9 cellular contexts compared by ENCODE assay signal in the genomic region with DNA sequence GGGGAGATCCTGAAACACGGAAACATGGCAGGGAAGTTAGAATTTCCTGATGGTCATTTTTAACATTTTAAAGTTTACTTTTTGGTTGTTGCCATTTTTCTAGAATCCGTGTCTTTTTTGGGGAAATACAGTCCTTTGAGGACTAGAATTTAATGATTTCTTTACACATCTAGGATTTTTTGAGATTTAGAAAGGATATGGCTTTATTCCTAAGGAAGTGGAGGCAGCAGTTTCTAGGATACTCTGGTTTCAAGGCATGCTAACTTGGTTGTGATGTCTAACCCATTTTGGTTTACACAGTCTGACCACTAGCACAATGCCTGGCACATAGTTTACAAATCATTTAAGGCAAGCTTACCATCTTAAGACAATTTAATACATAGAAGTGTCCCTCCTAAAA. TPM values are rescaled to one million over a fixed set of nuclear protein-coding genes. Genes with fewer than 3 reads are reported as not detected.
A peak's percentile ranks its signal among the peaks of the same experiment; 100 is the strongest.
DNase-seq lines count a peak whose midpoint lies in the region; ATAC-seq and TF ChIP-seq lines count a peak whose summit lies in the region.
"Had no signal": no experiment of that assay in that cellular context is flagged by ENCODE, and none has a peak within 500 bp of the region (broad histone marks: within the 10 kb centered on the region; RNA-seq: fewer than 3 reads in every experiment).

No MANE protein-coding gene starts in this region.

- TF ChIP-seq CTCF in NB4 (IDR thresholded peaks at IDR 0.05; ENCODE audit: low read depth, low read length), result no peak
- TF ChIP-seq CTCF in neural cell (IDR thresholded peaks at IDR 0.05; ENCODE audit: poor library complexity, severe bottlenecking), result no peak
- TF ChIP-seq CTCF in GM10266 (IDR thresholded peaks at IDR 0.05; ENCODE audit: control insufficient read depth, insufficient read depth, low read depth, missing control alignments), result no peak

- TF ChIP-seq EP300 in neural cell (conservative IDR thresholded peaks at IDR 0.05; ENCODE audit: poor library complexity, severe bottlenecking), result no peak

- H3K27ac ChIP-seq in CD4-positive, CD25-positive, alpha-beta regulatory T cell (ENCODE audit: insufficient read depth, low read length, poor library complexity, severe bottlenecking), result peak overlapping the region; percentile 97
- H3K27ac ChIP-seq in effector memory CD4-positive, alpha-beta T cell (ENCODE audit: insufficient read depth, low read length, poor library complexity, severe bottlenecking), result peak overlapping the region; percentile 97
- H3K27ac ChIP-seq in neural cell (ENCODE audit: low read length), result peak overlapping the region; percentile 4

- TF ChIP-seq POLR2A in NB4 (IDR thresholded peaks at IDR 0.05; ENCODE audit: extremely low read depth, insufficient read length), result no peak

- peak overlapping the region; percentile 98 for H3K9ac ChIP-seq in neural cell (ENCODE audit: low read length)

- H3K4me2 ChIP-seq in neural cell (ENCODE audit: low read length), result peak overlapping the region; percentile 86

- no peak for TF ChIP-seq RAD21 in neural cell (conservative IDR thresholded peaks at IDR 0.05)

- DNase-seq in CD4-positive, CD25-positive, alpha-beta regulatory T cell, result no peak
- DNase-seq in NB4 (ENCODE audit: low read depth) (no peak), anterior cingulate cortex (lab: John Stamatoyannopoulos, UW) (no peak), GM10266 (ENCODE audit: extremely low spot score) (no peak)
- DNase-seq in effector memory CD4-positive, alpha-beta T cell, result no peak
- DNase-seq: NCI-H1417 treated with DMSO at 0.1 percent for 48 hours had no signal

- no peak overlapping the region for H2AFZ ChIP-seq in neural cell (ENCODE audit: low read depth, low read length)

- H3K27ac Mint-ChIP-seq in CD4-positive, CD25-positive, alpha-beta regulatory T cell, result peak overlapping the region; percentile 95 to 97 (median 97)

- H3K36me3 Mint-ChIP-seq in CD4-positive, CD25-positive, alpha-beta regulatory T cell, result peaks cover 4% of the 10 kb centered on the region

- peaks cover 28 to 72% (median 54%) of the 10 kb centered on the region in 4 donors for H3K4me1 Mint-ChIP-seq in CD4-positive, CD25-positive, alpha-beta regulatory T cell

- H3K4me1 ChIP-seq in CD4-positive, CD25-positive, alpha-beta regulatory T cell (ENCODE audit: control insufficient read depth, insufficient read depth, low read length, poor library complexity, severe bottlenecking), result peaks cover 75% of the 10 kb centered on the region
- peaks cover 31% of the 10 kb centered on the region for H3K4me1 ChIP-seq in effector memory CD4-positive, alpha-beta T cell (ENCODE audit: control insufficient read depth, insufficient read depth, low read length, poor library complexity, severe bottlenecking)

- H3K9me3 Mint-ChIP-seq in CD4-positive, CD25-positive, alpha-beta regulatory T cell, result no peaks in the 10 kb centered on the region

- peaks cover 11% of the 10 kb centered on the region for H3F3A ChIP-seq in neural cell (ENCODE audit: insufficient read depth, low read length, poor library complexity, severe bottlenecking)

- no peak for ATAC-seq in CD4-positive, CD25-positive, alpha-beta regulatory T cell (ENCODE audit: low read depth in 2 of 2)
- ATAC-seq in HG03520 (IDR thresholded peaks at IDR 0.05; ENCODE audit: unreplicated experiment) (no peak), HG03571 (IDR thresholded peaks at IDR 0.05; ENCODE audit: unreplicated experiment) (no peak)

- H3K36me3 ChIP-seq in CD4-positive, CD25-positive, alpha-beta regulatory T cell (ENCODE audit: control insufficient read depth, insufficient read depth, low read length), result no peaks in the 10 kb centered on the region
- no peaks in the 10 kb centered on the region for H3K36me3 ChIP-seq in effector memory CD4-positive, alpha-beta T cell (ENCODE audit: control insufficient read depth, insufficient read depth, low read length)
- H3K36me3 ChIP-seq in neural cell (ENCODE audit: insufficient read depth, low read length), result no peaks in the 10 kb centered on the region

- H3K79me2 ChIP-seq in neural cell (replicated peaks; ENCODE audit: insufficient read depth, low read length), result peaks cover 60% of the 10 kb centered on the region

- H3K4me3 Mint-ChIP-seq in CD4-positive, CD25-positive, alpha-beta regulatory T cell, result peak overlapping the region; percentile 93 to 96 (median 96)

- H4K20me1 ChIP-seq in neural cell (ENCODE audit: insufficient read depth), result peaks cover 24% of the 10 kb centered on the region

- H3K9me3 ChIP-seq in CD4-positive, CD25-positive, alpha-beta regulatory T cell (ENCODE audit: control insufficient read depth in 2 of 2, low read length in 2 of 2), result no peaks in the 10 kb centered on the region
- no peaks in the 10 kb centered on the region for H3K9me3 ChIP-seq in effector memory CD4-positive, alpha-beta T cell (ENCODE audit: control insufficient read depth, low read length)
- no peaks in the 10 kb centered on the region for H3K9me3 ChIP-seq in neural cell (ENCODE audit: low read length)

- H3K4me3 ChIP-seq in CD4-positive, CD25-positive, alpha-beta regulatory T cell (ENCODE audit: low read depth, low read length), result peak overlapping the region; percentile 92
- peak overlapping the region; percentile 94 for H3K4me3 ChIP-seq in NB4 (ENCODE audit: low read depth, low read length)
- H3K4me3 ChIP-seq in effector memory CD4-positive, alpha-beta T cell (ENCODE audit: insufficient read depth, low read depth, low read length, poor library complexity, severe bottlenecking), result peak overlapping the region; percentile 95
- peak overlapping the region; percentile 95 for H3K4me3 ChIP-seq in neural cell (ENCODE audit: low read length)

- no peaks in the 10 kb centered on the region for H3K27me3 ChIP-seq in CD4-positive, CD25-positive, alpha-beta regulatory T cell (ENCODE audit: control insufficient read depth, insufficient read depth, low read length)
- no peaks in the 10 kb centered on the region for H3K27me3 ChIP-seq in effector memory CD4-positive, alpha-beta T cell (replicated peaks; ENCODE audit: control insufficient read depth, insufficient read depth, low read length, poor library complexity, severe bottlenecking)
- H3K27me3 ChIP-seq in neural cell (ENCODE audit: insufficient read depth, low read depth, low read length), result no peaks in the 10 kb centered on the region

- H3K27me3 Mint-ChIP-seq in CD4-positive, CD25-positive, alpha-beta regulatory T cell, result peaks cover 11% of the 10 kb centered on the region

- no peaks in the 10 kb centered on the region for H3K9me2 ChIP-seq in neural cell (ENCODE audit: insufficient read depth, low read length)

TF ChIP-seq in neural cell, 6 proteins besides CTCF, POLR2A, EP300 and RAD21:
- TF ChIP-seq, protein P1, sequence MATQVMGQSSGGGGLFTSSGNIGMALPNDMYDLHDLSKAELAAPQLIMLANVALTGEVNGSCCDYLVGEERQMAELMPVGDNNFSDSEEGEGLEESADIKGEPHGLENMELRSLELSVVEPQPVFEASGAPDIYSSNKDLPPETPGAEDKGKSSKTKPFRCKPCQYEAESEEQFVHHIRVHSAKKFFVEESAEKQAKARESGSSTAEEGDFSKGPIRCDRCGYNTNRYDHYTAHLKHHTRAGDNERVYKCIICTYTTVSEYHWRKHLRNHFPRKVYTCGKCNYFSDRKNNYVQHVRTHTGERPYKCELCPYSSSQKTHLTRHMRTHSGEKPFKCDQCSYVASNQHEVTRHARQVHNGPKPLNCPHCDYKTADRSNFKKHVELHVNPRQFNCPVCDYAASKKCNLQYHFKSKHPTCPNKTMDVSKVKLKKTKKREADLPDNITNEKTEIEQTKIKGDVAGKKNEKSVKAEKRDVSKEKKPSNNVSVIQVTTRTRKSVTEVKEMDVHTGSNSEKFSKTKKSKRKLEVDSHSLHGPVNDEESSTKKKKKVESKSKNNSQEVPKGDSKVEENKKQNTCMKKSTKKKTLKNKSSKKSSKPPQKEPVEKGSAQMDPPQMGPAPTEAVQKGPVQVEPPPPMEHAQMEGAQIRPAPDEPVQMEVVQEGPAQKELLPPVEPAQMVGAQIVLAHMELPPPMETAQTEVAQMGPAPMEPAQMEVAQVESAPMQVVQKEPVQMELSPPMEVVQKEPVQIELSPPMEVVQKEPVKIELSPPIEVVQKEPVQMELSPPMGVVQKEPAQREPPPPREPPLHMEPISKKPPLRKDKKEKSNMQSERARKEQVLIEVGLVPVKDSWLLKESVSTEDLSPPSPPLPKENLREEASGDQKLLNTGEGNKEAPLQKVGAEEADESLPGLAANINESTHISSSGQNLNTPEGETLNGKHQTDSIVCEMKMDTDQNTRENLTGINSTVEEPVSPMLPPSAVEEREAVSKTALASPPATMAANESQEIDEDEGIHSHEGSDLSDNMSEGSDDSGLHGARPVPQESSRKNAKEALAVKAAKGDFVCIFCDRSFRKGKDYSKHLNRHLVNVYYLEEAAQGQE (IDR thresholded peaks at IDR 0.05; ENCODE audit: borderline replicate concordance), result no peak
- TF ChIP-seq SMC3 (conservative IDR thresholded peaks at IDR 0.05; ENCODE audit: poor library complexity), result no peak
- no peak for TF ChIP-seq MXI1 (conservative IDR thresholded peaks at IDR 0.05; ENCODE audit: poor library complexity, severe bottlenecking)

RNA-seq across cellular contexts. Expression of gene ZBTB2, which starts 1.1 kb away (rescaled TPM):
- total RNA-seq in CD4-positive, CD25-positive, alpha-beta regulatory T cell, result 31.9 TPM
- 10 to 100 TPM; 18.0 to 20.9 (median 19.5) TPM for polyA plus RNA-seq in CD4-positive, CD25-positive, alpha-beta regulatory T cell
- 8.9 and 10.3 TPM in 2 replicates for polyA plus RNA-seq in neural cell
- 11.0 and 12.5 TPM in 2 replicates for polyA minus RNA-seq in neural cell

RNA-seq across cellular contexts. Expression of gene RMND1, which starts 59.5 kb away (rescaled TPM):
- 10.4 TPM for total RNA-seq in CD4-positive, CD25-positive, alpha-beta regulatory T cell
- 10 to 100 TPM; 10.2 to 13.3 (median 11.9) TPM for polyA plus RNA-seq in CD4-positive, CD25-positive, alpha-beta regulatory T cell
- polyA plus RNA-seq in neural cell, result 33.3 and 35.3 TPM in 2 replicates
- polyA minus RNA-seq in neural cell, result 54.0 and 55.9 TPM in 2 replicates

Comparison
In these comparisons a context has a peak if more than half of its experiments do, and no peak if none do; other contexts are left out.
1. H3K27ac ChIP-seq: peak in every context shown above with its lines; median percentile 97 in CD4-positive, CD25-positive, alpha-beta regulatory T cell; 97 in effector memory CD4-positive, alpha-beta T cell; 4 in neural cell.